In genomic region chr6:111871207-111871606, GRCh38 we compare ENCODE assay signal across 8 cellular contexts. TPM values are rescaled to one million over a fixed set of nuclear protein-coding genes. Genes with fewer than 3 reads are reported as not detected.
DNase-seq lines count a peak whose midpoint lies in the region; ATAC-seq and TF ChIP-seq lines count a peak whose summit lies in the region.

No MANE protein-coding gene starts in this region.

- H3K27me3 ChIP-seq in neural cell (ENCODE audit: insufficient read depth, low read depth, low read length), result no peaks in the 10 kb centered on the region

- peaks cover 9% of the 10 kb centered on the region for H4K20me1 ChIP-seq in neural cell (ENCODE audit: insufficient read depth)

- peaks cover 58% of the 10 kb centered on the region for H3K79me2 ChIP-seq in neural cell (replicated peaks; ENCODE audit: insufficient read depth, low read length)

- ATAC-seq in GM21423 (IDR thresholded peaks at IDR 0.05; ENCODE audit: unreplicated experiment), result no peak

- no peak for TF ChIP-seq EP300 in neural cell (conservative IDR thresholded peaks at IDR 0.05; ENCODE audit: poor library complexity, severe bottlenecking)

- H3K27ac ChIP-seq in coronary artery (peak overlapping the region in 1 of 2 donors; percentile 83), neural cell (ENCODE audit: low read length) (peak overlapping the region; percentile 97)

- no peak overlapping the region for H2AFZ ChIP-seq in neural cell (ENCODE audit: low read depth, low read length)

- no peaks in the 10 kb centered on the region for H3K9me2 ChIP-seq in neural cell (ENCODE audit: insufficient read depth, low read length)

- TF ChIP-seq CTCF in coronary artery (IDR thresholded peaks at IDR 0.05) (no peak), neural cell (IDR thresholded peaks at IDR 0.05; ENCODE audit: poor library complexity, severe bottlenecking) (no peak)

- in situ Hi-C loops in SK-MEL-5 (cut with HindIII; ENCODE audit: low pct_unique_long_range_greater_than_20kb, low sequenced_read_pairs), result no loop called here

- H3K4me3 ChIP-seq in coronary artery (peak overlapping the region; percentile 96), neural cell (ENCODE audit: low read length) (peak overlapping the region; percentile 85)

- H3K4me2 ChIP-seq in neural cell (ENCODE audit: low read length), result peak overlapping the region; percentile 87

- H3K9ac ChIP-seq in neural cell (ENCODE audit: low read length), result peak overlapping the region; percentile 97

- no peak for TF ChIP-seq RAD21 in neural cell (conservative IDR thresholded peaks at IDR 0.05)

- no peaks in the 10 kb centered on the region for H3K9me3 ChIP-seq in neural cell (ENCODE audit: low read length)

- peaks cover 6% of the 10 kb centered on the region for H3F3A ChIP-seq in neural cell (ENCODE audit: insufficient read depth, low read length, poor library complexity, severe bottlenecking)

- no peaks in the 10 kb centered on the region for H3K36me3 ChIP-seq in neural cell (ENCODE audit: insufficient read depth, low read length)

- DNase-seq in NCI-H1417 (lab: John Stamatoyannopoulos, UW) (peak in 2 of 3 experiments; percentile 28 to 46), NCI-H1417 treated with DMSO at 0.1 percent for 48 hours (lab: John Stamatoyannopoulos, UW) (no peak), SK-MEL-5 (ENCODE audit: low read depth, low spot score) (peak; percentile 14), coronary artery (ENCODE audit: low spot score) (no peak), KG1 (lab: John Stamatoyannopoulos, UW) (no peak), NCI-H446 treated with DMSO at 0.1 percent for 48 hours (lab: John Stamatoyannopoulos, UW) (no peak)

TF ChIP-seq in neural cell, 6 proteins besides CTCF, POLR2A, EP300 and RAD21:
- no peak for TF ChIP-seq SMC3 (conservative IDR thresholded peaks at IDR 0.05; ENCODE audit: poor library complexity)
- no peak for TF ChIP-seq POLR2AphosphoS5 (IDR thresholded peaks at IDR 0.05)
- TF ChIP-seq MXI1 (conservative IDR thresholded peaks at IDR 0.05; ENCODE audit: poor library complexity, severe bottlenecking), result no peak
- TF ChIP-seq, protein P1, sequence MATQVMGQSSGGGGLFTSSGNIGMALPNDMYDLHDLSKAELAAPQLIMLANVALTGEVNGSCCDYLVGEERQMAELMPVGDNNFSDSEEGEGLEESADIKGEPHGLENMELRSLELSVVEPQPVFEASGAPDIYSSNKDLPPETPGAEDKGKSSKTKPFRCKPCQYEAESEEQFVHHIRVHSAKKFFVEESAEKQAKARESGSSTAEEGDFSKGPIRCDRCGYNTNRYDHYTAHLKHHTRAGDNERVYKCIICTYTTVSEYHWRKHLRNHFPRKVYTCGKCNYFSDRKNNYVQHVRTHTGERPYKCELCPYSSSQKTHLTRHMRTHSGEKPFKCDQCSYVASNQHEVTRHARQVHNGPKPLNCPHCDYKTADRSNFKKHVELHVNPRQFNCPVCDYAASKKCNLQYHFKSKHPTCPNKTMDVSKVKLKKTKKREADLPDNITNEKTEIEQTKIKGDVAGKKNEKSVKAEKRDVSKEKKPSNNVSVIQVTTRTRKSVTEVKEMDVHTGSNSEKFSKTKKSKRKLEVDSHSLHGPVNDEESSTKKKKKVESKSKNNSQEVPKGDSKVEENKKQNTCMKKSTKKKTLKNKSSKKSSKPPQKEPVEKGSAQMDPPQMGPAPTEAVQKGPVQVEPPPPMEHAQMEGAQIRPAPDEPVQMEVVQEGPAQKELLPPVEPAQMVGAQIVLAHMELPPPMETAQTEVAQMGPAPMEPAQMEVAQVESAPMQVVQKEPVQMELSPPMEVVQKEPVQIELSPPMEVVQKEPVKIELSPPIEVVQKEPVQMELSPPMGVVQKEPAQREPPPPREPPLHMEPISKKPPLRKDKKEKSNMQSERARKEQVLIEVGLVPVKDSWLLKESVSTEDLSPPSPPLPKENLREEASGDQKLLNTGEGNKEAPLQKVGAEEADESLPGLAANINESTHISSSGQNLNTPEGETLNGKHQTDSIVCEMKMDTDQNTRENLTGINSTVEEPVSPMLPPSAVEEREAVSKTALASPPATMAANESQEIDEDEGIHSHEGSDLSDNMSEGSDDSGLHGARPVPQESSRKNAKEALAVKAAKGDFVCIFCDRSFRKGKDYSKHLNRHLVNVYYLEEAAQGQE (IDR thresholded peaks at IDR 0.05; ENCODE audit: borderline replicate concordance), result no peak
- TF ChIP-seq EZH2 (IDR thresholded peaks at IDR 0.05; ENCODE audit: borderline replicate concordance, insufficient read depth, low read length, poor library complexity, severe bottlenecking), result no peak
- TF ChIP-seq TAF1 (IDR thresholded peaks at IDR 0.05; ENCODE audit: low read depth), result no peak

RNA-seq across cellular contexts. Expression of gene FYN, which starts 2.0 kb away (rescaled TPM):
- 60.6 and 72.8 TPM in 2 replicates for total RNA-seq in SK-MEL-5 (2014; rRNA removed; shearing (Covaris generic))
- 91.3 and 103 TPM in 2 replicates for polyA plus RNA-seq in SK-MEL-5 (2015; cell fraction: cytosol; rRNA removed)
- 148 and 214 TPM in 2 replicates for polyA plus RNA-seq in SK-MEL-5 (2015; cell fraction: nucleus; rRNA removed)
- polyA plus RNA-seq in neural cell, result 277 and 306 TPM in 2 replicates
- 309 and 355 TPM in 2 replicates for polyA minus RNA-seq in neural cell

Comparison
In these comparisons a context has a peak if more than half of its experiments do, and no peak if none do; other contexts are left out.
1. DNase-seq: peak in NCI-H1417 (2 of 3) and SK-MEL-5 (single experiment); none in NCI-H1417 treated with DMSO at 0.1 percent for 48 hours (single experiment), coronary artery (single experiment), KG1 (single experiment) and NCI-H446 treated with DMSO at 0.1 percent for 48 hours (single experiment).